ENCODE assay signal across 9 cellular contexts in the genomic region with DNA sequence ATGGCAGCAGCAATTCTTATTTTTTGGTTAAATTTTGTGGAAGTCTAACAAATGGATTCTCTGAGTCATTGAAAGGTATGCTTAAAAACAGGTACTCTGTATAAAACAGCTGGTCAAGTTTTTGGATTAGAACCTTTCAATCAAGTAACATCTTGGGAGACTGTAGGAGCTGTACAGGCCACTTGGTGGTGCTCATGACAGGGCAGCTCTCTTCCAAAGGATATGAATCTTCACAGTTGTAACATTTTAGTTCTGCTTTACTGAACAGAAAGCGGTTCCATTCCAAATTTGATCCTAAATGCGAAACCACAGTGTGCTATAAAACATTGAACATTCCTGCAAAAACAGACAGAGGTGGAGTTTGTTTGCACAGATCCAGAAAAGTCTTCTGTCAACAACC. TPM values are rescaled to one million over a fixed set of nuclear protein-coding genes. Genes with fewer than 3 reads are reported as not detected.
A peak's percentile ranks its signal among the peaks of the same experiment; 100 is the strongest.
DNase-seq lines count a peak whose midpoint lies in the region; ATAC-seq, FAIRE-seq and TF ChIP-seq lines count a peak whose summit lies in the region.
"Had no signal": no experiment of that assay in that cellular context is flagged by ENCODE, and none has a peak within 500 bp of the region (broad histone marks: within the 10 kb centered on the region; RNA-seq: fewer than 3 reads in every experiment).

No MANE protein-coding gene starts in this region.

- H3K36me3 ChIP-seq in A673 (ENCODE audit: insufficient read depth, low read length, poor library complexity, severe bottlenecking) (no peaks in the 10 kb centered on the region), small intestine (ENCODE audit: control insufficient read depth in 2 of 2, insufficient read depth in 2 of 2, low read length in 2 of 2) (no peaks in the 10 kb centered on the region)

- H3K9me3 ChIP-seq in A673 (ENCODE audit: low read depth, low read length, poor library complexity, severe bottlenecking): no peaks in the 10 kb centered on the region
- H3K9me3 ChIP-seq in small intestine (ENCODE audit: control insufficient read depth, low read depth): no peaks in the 10 kb centered on the region

- POLR2A ChIA-PET in A673 (lab: Charles Lee; ENCODE audit: low non-redundant PET): no interaction called here

- H3K27me3 ChIP-seq in A673 (replicated peaks; ENCODE audit: insufficient read depth, low read depth, low read length, poor library complexity) (no peaks in the 10 kb centered on the region), small intestine (ENCODE audit: control insufficient read depth in 2 of 2, insufficient read depth in 2 of 2, low read length in 2 of 2) (no peaks in the 10 kb centered on the region)

- ATAC-seq in HG03342 (IDR thresholded peaks at IDR 0.05; ENCODE audit: unreplicated experiment): peak; percentile 48
- ATAC-seq in HG03196 (IDR thresholded peaks at IDR 0.05; ENCODE audit: unreplicated experiment): no peak

- H3K27ac ChIP-seq in A673 (ENCODE audit: low read depth, low read length, poor library complexity, severe bottlenecking): no peak overlapping the region
- no peak overlapping the region for H3K27ac ChIP-seq in small intestine (ENCODE audit: low read depth in 1 of 2, low read length in 1 of 2)

- H3K4me1 ChIP-seq in A673 (ENCODE audit: insufficient read depth, low read length, poor library complexity, severe bottlenecking) (peaks cover 28% of the 10 kb centered on the region), small intestine (ENCODE audit: control insufficient read depth in 2 of 2, insufficient read depth in 1 of 2, low read depth in 1 of 2, low read length in 1 of 2) (peaks cover 0 to 4% of the 10 kb centered on the region in 2 donors)

- CTCF ChIA-PET in A673 (lab: Charles Lee): interaction anchor here (0.6 kb wide), 2 partner anchors 57 to 372 kb away, joined by 3 to 4 read pairs; no protein-coding TSS in a partner anchor

- WGBS in small intestine, 3 donors: 35 to 61% (median 40%) methylated on average over 2 of the region's 2 CpGs

- no peak for TF ChIP-seq POLR2A in GM12892 (IDR thresholded peaks at IDR 0.05; ENCODE audit: low read depth, low read length)

- TF ChIP-seq CTCF in A673 (conservative IDR thresholded peaks at IDR 0.05; ENCODE audit: low read depth, low read length): peak; percentile 85
- TF ChIP-seq CTCF in foreskin fibroblast (IDR thresholded peaks at IDR 0.05; ENCODE audit: low read depth, low read length): peak; percentile 79

- no TSS peak for BruUV-seq in A673 (replicated peaks; lab: Mats Ljungman, UMichigan)

- FAIRE-seq in GM12892 (lab: Jason Lieb, UNC) (peak; percentile 67), small intestine (lab: Jason Lieb, UNC) (no peak)
- FAIRE-seq: endometrium had no signal

- intact Hi-C loops in A673 (cut with micrococcal nuclease; ENCODE audit: unreplicated experiment): loop anchor here (10.0 kb wide), 1 partner anchor 379 kb away; no protein-coding TSS in a partner anchor

- DNase-seq in A673 (ENCODE audit: low spot score) (peak; percentile 72), GM12892 (ENCODE audit: insufficient read length) (no peak), SW480 (ENCODE audit: low spot score) (peak; percentile 56), foreskin fibroblast (peak; percentile 42 to 76), small intestine (peak; percentile 49), mesenteric fat pad (ENCODE audit: low spot score) (no peak)

- H3K4me3 ChIP-seq in A673 (ENCODE audit: low read depth, low read length, poor library complexity, severe bottlenecking) (no peak overlapping the region), foreskin fibroblast (ENCODE audit: low read depth in 1 of 2, low read length in 2 of 2) (no peak overlapping the region), small intestine (ENCODE audit: low read depth in 1 of 2, low read length in 2 of 2) (no peak overlapping the region)

RNA-seq across cellular contexts. Expression of a gene that starts 44.5 kb away (rescaled TPM):
- not detected in 2 replicates for total RNA-seq in A673 (2021)
- not detected for polyA plus RNA-seq in GM12892 (2012; ENCODE audit: missing spikeins)
- 100 to 1,000 TPM; 215 to 509 (median 251) TPM for polyA plus RNA-seq in small intestine
- not detected for total RNA-seq in mesenteric fat pad

Comparison
In these comparisons a context has a peak if more than half of its experiments do, and no peak if none do; other contexts are left out.
1. DNase-seq: peak in A673 (single experiment), SW480 (single experiment), foreskin fibroblast (2 of 2) and small intestine (single experiment); none in GM12892 (single experiment) and mesenteric fat pad (single experiment).